1 cellular context compared by ENCODE assay signal in the genomic region with DNA sequence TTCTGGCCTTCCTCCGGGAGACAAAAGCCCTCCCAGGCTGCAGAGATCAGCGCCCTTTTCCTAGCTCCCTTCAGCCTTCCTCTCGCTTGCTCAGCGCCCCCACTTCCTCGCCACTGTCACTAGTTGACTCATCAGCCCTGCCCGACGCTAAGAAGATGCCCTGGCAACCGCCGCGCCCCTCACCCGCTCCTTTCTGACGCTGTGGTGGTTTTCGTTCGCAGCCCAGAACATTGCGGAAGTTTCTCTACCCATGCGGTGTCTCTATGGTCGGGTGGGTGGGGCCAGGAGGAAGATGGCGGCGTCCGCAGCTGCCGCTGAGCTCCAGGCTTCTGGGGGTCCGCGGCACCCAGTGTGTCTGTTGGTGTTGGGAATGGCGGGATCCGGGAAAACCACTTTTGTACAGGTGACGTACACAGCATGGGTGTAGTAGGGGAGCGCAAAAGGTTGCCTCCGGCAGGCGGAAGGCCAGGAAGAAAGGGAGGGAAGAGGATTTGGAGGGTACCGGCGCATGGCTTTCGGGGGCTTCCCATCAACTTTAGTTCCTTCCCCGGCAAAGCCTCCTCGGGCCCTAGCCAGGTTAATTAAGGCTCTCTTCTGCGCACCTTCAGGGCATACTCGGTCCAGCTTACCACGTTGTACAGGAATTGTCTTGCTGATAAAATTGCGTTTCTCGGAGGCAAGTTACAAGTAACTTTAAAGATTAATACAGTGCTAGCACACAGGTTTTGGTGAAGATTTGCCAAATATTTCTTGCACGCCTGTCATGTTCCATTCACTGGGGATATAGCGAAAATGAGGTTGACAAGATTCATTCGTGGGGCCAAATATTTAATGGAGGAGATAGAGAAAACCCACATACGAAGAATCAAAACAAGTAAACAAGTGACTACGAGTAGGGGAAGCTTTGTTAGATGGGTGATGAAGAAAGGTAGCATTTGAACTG.
A peak's percentile ranks its signal among the peaks of the same experiment; 100 is the strongest.
TF ChIP-seq lines count a peak whose summit lies in the region.

A gene with protein sequence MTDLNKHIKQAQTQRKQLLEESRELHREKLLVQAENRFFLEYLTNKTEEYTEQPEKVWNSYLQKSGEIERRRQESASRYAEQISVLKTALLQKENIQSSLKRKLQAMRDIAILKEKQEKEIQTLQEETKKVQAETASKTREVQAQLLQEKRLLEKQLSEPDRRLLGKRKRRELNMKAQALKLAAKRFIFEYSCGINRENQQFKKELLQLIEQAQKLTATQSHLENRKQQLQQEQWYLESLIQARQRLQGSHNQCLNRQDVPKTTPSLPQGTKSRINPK (minus strand): TSS at position 246 of the 943 bp plus-strand sequence. CDS start 1,213 bp downstream, outside the sequence.
Gene GPN1 (plus strand): TSS at position 284 of the 943 bp plus-strand sequence. CDS start 9 bp downstream, at position 293.

TF ChIP-seq in HepG2, 621 proteins besides CTCF, POLR2A, EP300 and RAD21 (continued from another document and continues in another):
- TF ChIP-seq, protein P1, sequence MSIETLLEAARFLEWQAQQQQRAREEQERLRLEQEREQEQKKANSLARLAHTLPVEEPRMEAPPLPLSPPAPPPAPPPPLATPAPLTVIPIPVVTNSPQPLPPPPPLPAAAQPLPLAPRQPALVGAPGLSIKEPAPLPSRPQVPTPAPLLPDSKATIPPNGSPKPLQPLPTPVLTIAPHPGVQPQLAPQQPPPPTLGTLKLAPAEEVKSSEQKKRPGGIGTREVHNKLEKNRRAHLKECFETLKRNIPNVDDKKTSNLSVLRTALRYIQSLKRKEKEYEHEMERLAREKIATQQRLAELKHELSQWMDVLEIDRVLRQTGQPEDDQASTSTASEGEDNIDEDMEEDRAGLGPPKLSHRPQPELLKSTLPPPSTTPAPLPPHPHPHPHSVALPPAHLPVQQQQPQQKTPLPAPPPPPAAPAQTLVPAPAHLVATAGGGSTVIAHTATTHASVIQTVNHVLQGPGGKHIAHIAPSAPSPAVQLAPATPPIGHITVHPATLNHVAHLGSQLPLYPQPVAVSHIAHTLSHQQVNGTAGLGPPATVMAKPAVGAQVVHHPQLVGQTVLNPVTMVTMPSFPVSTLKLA (IDR thresholded peaks at IDR 0.05): peak; percentile 79
- TF ChIP-seq, protein P2, sequence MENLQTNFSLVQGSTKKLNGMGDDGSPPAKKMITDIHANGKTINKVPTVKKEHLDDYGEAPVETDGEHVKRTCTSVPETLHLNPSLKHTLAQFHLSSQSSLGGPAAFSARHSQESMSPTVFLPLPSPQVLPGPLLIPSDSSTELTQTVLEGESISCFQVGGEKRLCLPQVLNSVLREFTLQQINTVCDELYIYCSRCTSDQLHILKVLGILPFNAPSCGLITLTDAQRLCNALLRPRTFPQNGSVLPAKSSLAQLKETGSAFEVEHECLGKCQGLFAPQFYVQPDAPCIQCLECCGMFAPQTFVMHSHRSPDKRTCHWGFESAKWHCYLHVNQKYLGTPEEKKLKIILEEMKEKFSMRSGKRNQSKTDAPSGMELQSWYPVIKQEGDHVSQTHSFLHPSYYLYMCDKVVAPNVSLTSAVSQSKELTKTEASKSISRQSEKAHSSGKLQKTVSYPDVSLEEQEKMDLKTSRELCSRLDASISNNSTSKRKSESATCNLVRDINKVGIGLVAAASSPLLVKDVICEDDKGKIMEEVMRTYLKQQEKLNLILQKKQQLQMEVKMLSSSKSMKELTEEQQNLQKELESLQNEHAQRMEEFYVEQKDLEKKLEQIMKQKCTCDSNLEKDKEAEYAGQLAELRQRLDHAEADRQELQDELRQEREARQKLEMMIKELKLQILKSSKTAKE (CRISPR knock-in tag; IDR thresholded peaks at IDR 0.05; ENCODE audit: borderline replicate concordance): peak; percentile 24; the same call in 1 of the 2 replicates
- no peak; the same call in none of the 2 replicates for TF ChIP-seq ATF7-NPFF (CRISPR knock-in tag; IDR thresholded peaks at IDR 0.05; ENCODE audit: low read depth)
- TF ChIP-seq FOXO4 (CRISPR knock-in tag; conservative IDR thresholded peaks at IDR 0.05): no peak
- TF ChIP-seq SPEN (CRISPR knock-in tag; IDR thresholded peaks at IDR 0.05; ENCODE audit: low read depth): peak; percentile 58
- TF ChIP-seq ZNF260 (CRISPR knock-in tag; IDR thresholded peaks at IDR 0.05; ENCODE audit: borderline replicate concordance, low read depth): no peak
- peak; percentile 81; the same call in 1 of the 2 replicates for TF ChIP-seq ZNF788 (CRISPR knock-in tag; IDR thresholded peaks at IDR 0.05; ENCODE audit: borderline replicate concordance)
- TF ChIP-seq, protein P3, sequence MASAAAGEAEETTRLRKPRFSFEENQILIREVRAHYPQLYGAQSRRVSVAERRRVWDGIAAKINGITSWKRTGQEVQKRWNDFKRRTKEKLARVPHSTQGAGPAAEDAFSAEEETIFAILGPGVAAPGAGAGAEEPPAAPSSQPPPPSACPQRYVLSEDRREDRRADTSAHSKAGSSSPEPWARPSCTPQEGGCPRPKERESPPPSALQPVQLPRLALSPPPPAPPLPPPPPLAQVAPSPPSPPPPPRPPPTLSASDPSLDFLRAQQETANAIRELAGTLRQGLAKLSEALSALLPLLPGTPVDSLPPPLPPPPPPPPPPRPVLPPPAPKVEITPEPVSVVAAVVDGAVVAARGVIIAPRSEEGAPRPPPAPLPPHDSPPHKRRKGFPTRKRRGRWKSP (CRISPR knock-in tag; IDR thresholded peaks at IDR 0.05): peak; percentile 91
- TF ChIP-seq ZNF605 (CRISPR knock-in tag; IDR thresholded peaks at IDR 0.05): peak; percentile 96
- TF ChIP-seq, protein P4, sequence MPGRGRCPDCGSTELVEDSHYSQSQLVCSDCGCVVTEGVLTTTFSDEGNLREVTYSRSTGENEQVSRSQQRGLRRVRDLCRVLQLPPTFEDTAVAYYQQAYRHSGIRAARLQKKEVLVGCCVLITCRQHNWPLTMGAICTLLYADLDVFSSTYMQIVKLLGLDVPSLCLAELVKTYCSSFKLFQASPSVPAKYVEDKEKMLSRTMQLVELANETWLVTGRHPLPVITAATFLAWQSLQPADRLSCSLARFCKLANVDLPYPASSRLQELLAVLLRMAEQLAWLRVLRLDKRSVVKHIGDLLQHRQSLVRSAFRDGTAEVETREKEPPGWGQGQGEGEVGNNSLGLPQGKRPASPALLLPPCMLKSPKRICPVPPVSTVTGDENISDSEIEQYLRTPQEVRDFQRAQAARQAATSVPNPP (CRISPR knock-in tag; IDR thresholded peaks at IDR 0.05): 0 out of 2 replicates have a peak, but pooled peaks have one; percentile 47
- 0 out of 2 replicates have a peak, but pooled peaks have one; percentile 65 for TF ChIP-seq ZNF816 (CRISPR knock-in tag; IDR thresholded peaks at IDR 0.05; ENCODE audit: borderline replicate concordance)
- TF ChIP-seq POGZ (CRISPR knock-in tag; IDR thresholded peaks at IDR 0.05): peak; percentile 80
- TF ChIP-seq ZNF496 (CRISPR knock-in tag; IDR thresholded peaks at IDR 0.05; ENCODE audit: insufficient replicate concordance): no peak
- no peak; the same call in 1 of the 2 replicates for TF ChIP-seq MAF1 (CRISPR knock-in tag; IDR thresholded peaks at IDR 0.05; ENCODE audit: borderline replicate concordance)
- TF ChIP-seq SNRNP70 (IDR thresholded peaks at IDR 0.05; ENCODE audit: low read depth, low read length): no peak
- peak; percentile 99 for TF ChIP-seq YY1 (IDR thresholded peaks at IDR 0.05; ENCODE audit: insufficient read depth, insufficient replicate concordance, low read depth, low read length)
- TF ChIP-seq, protein P5, sequence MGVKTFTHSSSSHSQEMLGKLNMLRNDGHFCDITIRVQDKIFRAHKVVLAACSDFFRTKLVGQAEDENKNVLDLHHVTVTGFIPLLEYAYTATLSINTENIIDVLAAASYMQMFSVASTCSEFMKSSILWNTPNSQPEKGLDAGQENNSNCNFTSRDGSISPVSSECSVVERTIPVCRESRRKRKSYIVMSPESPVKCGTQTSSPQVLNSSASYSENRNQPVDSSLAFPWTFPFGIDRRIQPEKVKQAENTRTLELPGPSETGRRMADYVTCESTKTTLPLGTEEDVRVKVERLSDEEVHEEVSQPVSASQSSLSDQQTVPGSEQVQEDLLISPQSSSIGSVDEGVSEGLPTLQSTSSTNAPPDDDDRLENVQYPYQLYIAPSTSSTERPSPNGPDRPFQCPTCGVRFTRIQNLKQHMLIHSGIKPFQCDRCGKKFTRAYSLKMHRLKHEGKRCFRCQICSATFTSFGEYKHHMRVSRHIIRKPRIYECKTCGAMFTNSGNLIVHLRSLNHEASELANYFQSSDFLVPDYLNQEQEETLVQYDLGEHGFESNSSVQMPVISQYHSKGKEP (CRISPR knock-in tag; IDR thresholded peaks at IDR 0.05): peak; percentile 90
- peak; percentile 78; the same call in 1 of the 2 replicates for TF ChIP-seq SIN3B (IDR thresholded peaks at IDR 0.05; ENCODE audit: low read length)
- TF ChIP-seq ZNF780A (CRISPR knock-in tag; IDR thresholded peaks at IDR 0.05): no peak
- no peak for TF ChIP-seq ZNF597 (CRISPR knock-in tag; IDR thresholded peaks at IDR 0.05)
- TF ChIP-seq NFRKB (IDR thresholded peaks at IDR 0.05): peak; percentile 7; the same call in 1 of the 2 replicates
- TF ChIP-seq ZNF337 (CRISPR knock-in tag; IDR thresholded peaks at IDR 0.05; ENCODE audit: borderline replicate concordance, low read depth): 0 out of 2 replicates have a peak, but pooled peaks have one; percentile 47
- TF ChIP-seq KMT2B (CRISPR knock-in tag; IDR thresholded peaks at IDR 0.05): peak; percentile 94
- no peak for TF ChIP-seq ELK4 (CRISPR knock-in tag; IDR thresholded peaks at IDR 0.05; ENCODE audit: borderline replicate concordance)
- no peak for TF ChIP-seq ARNT (IDR thresholded peaks at IDR 0.05)
- TF ChIP-seq MTF1 (CRISPR knock-in tag; IDR thresholded peaks at IDR 0.05): no peak
- TF ChIP-seq SYNCRIP (IDR thresholded peaks at IDR 0.05; ENCODE audit: insufficient read depth, low read depth, low read length): no peak
- TF ChIP-seq ZNF468 (CRISPR knock-in tag; IDR thresholded peaks at IDR 0.05): no peak
- peak; percentile 89; the same call in 1 of the 2 replicates for TF ChIP-seq ZFP41 (CRISPR knock-in tag; IDR thresholded peaks at IDR 0.05; ENCODE audit: borderline replicate concordance)
- TF ChIP-seq, protein P6, sequence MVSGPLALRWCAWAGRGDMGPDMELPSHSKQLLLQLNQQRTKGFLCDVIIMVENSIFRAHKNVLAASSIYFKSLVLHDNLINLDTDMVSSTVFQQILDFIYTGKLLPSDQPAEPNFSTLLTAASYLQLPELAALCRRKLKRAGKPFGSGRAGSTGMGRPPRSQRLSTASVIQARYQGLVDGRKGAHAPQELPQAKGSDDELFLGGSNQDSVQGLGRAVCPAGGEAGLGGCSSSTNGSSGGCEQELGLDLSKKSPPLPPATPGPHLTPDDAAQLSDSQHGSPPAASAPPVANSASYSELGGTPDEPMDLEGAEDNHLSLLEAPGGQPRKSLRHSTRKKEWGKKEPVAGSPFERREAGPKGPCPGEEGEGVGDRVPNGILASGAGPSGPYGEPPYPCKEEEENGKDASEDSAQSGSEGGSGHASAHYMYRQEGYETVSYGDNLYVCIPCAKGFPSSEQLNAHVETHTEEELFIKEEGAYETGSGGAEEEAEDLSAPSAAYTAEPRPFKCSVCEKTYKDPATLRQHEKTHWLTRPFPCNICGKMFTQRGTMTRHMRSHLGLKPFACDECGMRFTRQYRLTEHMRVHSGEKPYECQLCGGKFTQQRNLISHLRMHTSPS (CRISPR knock-in tag; IDR thresholded peaks at IDR 0.05; ENCODE audit: low read depth): peak; percentile 66
- TF ChIP-seq ZNF776 (CRISPR knock-in tag; IDR thresholded peaks at IDR 0.05): peak; percentile 68; the same call in 1 of the 2 replicates
- no peak for TF ChIP-seq CHD2 (IDR thresholded peaks at IDR 0.05; ENCODE audit: low read depth, low read length)
- TF ChIP-seq XRCC5 (optimal IDR thresholded peaks at IDR 0.05; ENCODE audit: low read length): peak; percentile 87
- TF ChIP-seq IRX3 (CRISPR knock-in tag; IDR thresholded peaks at IDR 0.05; ENCODE audit: borderline replicate concordance, low read depth): no peak
- no peak; the same call in 1 of the 2 replicates for TF ChIP-seq FOXC1 (CRISPR knock-in tag; IDR thresholded peaks at IDR 0.05; ENCODE audit: borderline replicate concordance)
- peak; percentile 69 for TF ChIP-seq MED1 (CRISPR knock-in tag; IDR thresholded peaks at IDR 0.05)
- TF ChIP-seq ZNF180 (CRISPR knock-in tag; IDR thresholded peaks at IDR 0.05; ENCODE audit: borderline replicate concordance, low read depth): no peak
- TF ChIP-seq SMARCC2 (IDR thresholded peaks at IDR 0.05): no peak
- peak; percentile 95 for TF ChIP-seq ARHGAP35 (CRISPR knock-in tag; IDR thresholded peaks at IDR 0.05; ENCODE audit: borderline replicate concordance)
- no peak for TF ChIP-seq TEAD2 (CRISPR knock-in tag; IDR thresholded peaks at IDR 0.05)
- peak; percentile 96 for TF ChIP-seq ZNF501 (CRISPR knock-in tag; IDR thresholded peaks at IDR 0.05)
- peak; percentile 65 for TF ChIP-seq FOXA3 (CRISPR knock-in tag; IDR thresholded peaks at IDR 0.05)
- TF ChIP-seq ZNF562 (CRISPR knock-in tag; IDR thresholded peaks at IDR 0.05; ENCODE audit: borderline replicate concordance): no peak
- peak; percentile 57 for TF ChIP-seq ZNF44 (CRISPR knock-in tag; IDR thresholded peaks at IDR 0.05)
- TF ChIP-seq FOXK1 (CRISPR knock-in tag; IDR thresholded peaks at IDR 0.05; ENCODE audit: borderline replicate concordance, low read depth): peak; percentile 94
- TF ChIP-seq, protein P7, sequence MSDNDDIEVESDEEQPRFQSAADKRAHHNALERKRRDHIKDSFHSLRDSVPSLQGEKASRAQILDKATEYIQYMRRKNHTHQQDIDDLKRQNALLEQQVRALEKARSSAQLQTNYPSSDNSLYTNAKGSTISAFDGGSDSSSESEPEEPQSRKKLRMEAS (IDR thresholded peaks at IDR 0.05): peak; percentile 92
- TF ChIP-seq RFX1 (IDR thresholded peaks at IDR 0.05): peak; percentile 82
